Comparison of ENCODE assay signal across 8 cellular contexts in the genomic region with DNA sequence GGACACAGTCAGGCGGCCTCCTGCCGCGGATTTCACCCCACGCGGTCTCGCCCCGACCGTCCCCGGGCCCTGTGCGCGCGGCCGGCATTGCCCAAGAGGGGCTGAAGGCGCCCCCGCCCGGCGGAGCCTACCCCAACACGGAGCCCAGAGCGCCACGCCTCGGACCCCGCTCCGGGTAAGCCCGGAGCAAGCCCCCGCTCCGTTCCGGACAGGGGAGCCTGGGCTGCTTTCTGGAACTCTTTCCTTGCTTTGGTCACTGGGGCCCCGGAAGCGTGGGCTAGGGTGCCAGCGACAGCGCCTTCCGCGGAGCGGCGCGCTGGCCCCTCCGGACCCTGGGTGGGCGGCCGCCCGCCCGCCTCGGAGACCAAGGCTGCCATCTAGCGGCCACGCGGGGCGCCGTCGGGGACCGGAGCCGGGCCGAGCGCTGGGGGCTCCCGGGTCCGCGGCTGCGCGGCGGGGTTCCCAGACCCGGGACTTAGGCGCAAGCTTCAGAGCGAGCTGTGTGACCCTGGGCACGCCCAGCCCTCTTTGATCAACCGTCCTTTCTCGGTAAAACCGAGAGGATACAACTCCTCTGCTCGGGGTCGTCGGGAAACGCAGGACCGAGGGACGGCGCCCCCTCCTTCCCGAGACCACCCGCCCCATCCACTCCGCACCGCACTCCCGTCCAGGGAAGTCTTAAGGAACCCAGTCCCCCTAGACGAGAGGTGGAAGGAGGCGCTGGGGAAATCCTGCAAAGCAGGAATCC. TPM values are rescaled to one million over a fixed set of nuclear protein-coding genes. Genes with fewer than 3 reads are reported as not detected.
A peak's percentile ranks its signal among the peaks of the same experiment; 100 is the strongest.
DNase-seq lines count a peak whose midpoint lies in the region; ATAC-seq, FAIRE-seq and TF ChIP-seq lines count a peak whose summit lies in the region.

No MANE protein-coding gene starts in this region.

- H3K27me3 ChIP-seq in H1 (replicated peaks in 1 of 4; ENCODE audit: control insufficient read depth in 3 of 4, extremely low read depth in 1 of 4, insufficient read depth in 3 of 4, low read length in 3 of 4) (peaks cover 6 to 43% (median 26%) of the 10 kb centered on the region in 4 experiments), thymus (ENCODE audit: control insufficient read depth, insufficient read depth) (peaks cover 61% of the 10 kb centered on the region)

- H3K79me2 ChIP-seq in H1 (ENCODE audit: control insufficient read depth in 1 of 2, insufficient read depth in 2 of 2, low read length in 2 of 2): no peaks in the 10 kb centered on the region

- no peak overlapping the region for H3K4ac ChIP-seq in H1 (replicated peaks; ENCODE audit: insufficient read length, low read depth, low read length)

- no peak overlapping the region for H2BK120ac ChIP-seq in H1 (replicated peaks; ENCODE audit: low read depth, low read length)

- no peaks in the 10 kb centered on the region for H3K4me1 Mint-ChIP-seq in natural killer cell treated with Interleukin-12 subunit alpha and Interleukin-12 subunit beta and Interleukin-15 and Interleukin-18, amount 100 ng/mL, for 72 hours (ENCODE audit: low read depth in 2 of 2)

- peak overlapping the region; percentile 37 for H4K8ac ChIP-seq in H1 (ENCODE audit: extremely low read depth, insufficient read depth, low read length)

- TF ChIP-seq EP300 in H1 (IDR thresholded peaks at IDR 0.05; ENCODE audit: borderline replicate concordance in 1 of 2, low read depth in 2 of 2, low read length in 2 of 2): no peak

- no peak overlapping the region for H3K4me3 Mint-ChIP-seq in natural killer cell treated with Interleukin-12 subunit alpha and Interleukin-12 subunit beta and Interleukin-15 and Interleukin-18, amount 100 ng/mL, for 72 hours

- 0 out of 2 replicates have a peak overlapping the region, but pooled peaks have one; percentile 34 for H2BK20ac ChIP-seq in H1 (ENCODE audit: low read length)

- POLR2A ChIA-PET in H1 (lab: Charles Lee; ENCODE audit: partially characterized antibody): interaction anchor here (1.5 kb wide), 1 partner anchor 194 kb away, joined by 3 read pairs; no protein-coding TSS in a partner anchor

- H3K23ac ChIP-seq in H1 (ENCODE audit: insufficient read length): no peak overlapping the region

- peak overlapping the region; percentile 63 for H4K91ac ChIP-seq in H1 (replicated peaks; ENCODE audit: insufficient read length, low read length)

- H3K14ac ChIP-seq in H1 (ENCODE audit: insufficient read length): no peak overlapping the region

- TF ChIP-seq POLR2A in H1 (IDR thresholded peaks at IDR 0.05; ENCODE audit: control extremely low read depth in 1 of 2, low read depth in 2 of 2, low read length in 2 of 2): no peak

- no peak overlapping the region for H2AK5ac ChIP-seq in H1 (ENCODE audit: low read depth, low read length)

- TF ChIP-seq RAD21 in H1 (IDR thresholded peaks at IDR 0.05 in 1 of 2, conservative IDR thresholded peaks at IDR 0.05 in 1 of 2; ENCODE audit: low read depth in 2 of 2, low read length in 2 of 2): peak; percentile 72 to 94

- H2BK5ac ChIP-seq in H1 (ENCODE audit: low read depth, low read length): no peak overlapping the region; the same call in 1 of the 2 replicates

- no peak overlapping the region for H3K4me3 ChIP-seq in HFF-Myc (replicated peaks; ENCODE audit: low read depth, low read length)
- H3K4me3 ChIP-seq in H1 (ENCODE audit: extremely low read depth in 1 of 4, insufficient read depth in 2 of 4, low read depth in 3 of 4, low read length in 4 of 4): peak overlapping the region; percentile 52 to 74 (median 60)
- H3K4me3 ChIP-seq in thymus (ENCODE audit: low read length): peak overlapping the region; percentile 20

- peaks cover 4% of the 10 kb centered on the region; the same call in 1 of the 2 replicates for H3K23me2 ChIP-seq in H1 (ENCODE audit: low read depth, low read length)

- peaks cover 0 to 4% of the 10 kb centered on the region in 2 experiments; a peak in 2 of 4 replicates for H3K9me3 ChIP-seq in H1 (ENCODE audit: insufficient read depth in 2 of 2, low read depth in 1 of 2, low read length in 1 of 2)
- H3K9me3 ChIP-seq in thymus (ENCODE audit: control insufficient read depth): peaks cover 2% of the 10 kb centered on the region

- peak overlapping the region; percentile 76; the same call in 1 of the 2 replicates for H2AFZ ChIP-seq in H1 (ENCODE audit: low read length)

- H2BK12ac ChIP-seq in H1 (ENCODE audit: low read depth, low read length): peak overlapping the region; percentile 63; the same call in 1 of the 2 replicates

- TF ChIP-seq CTCF in HFF-Myc (IDR thresholded peaks at IDR 0.05; ENCODE audit: low read depth, low read length, missing control alignments): peak; percentile 57
- peak; percentile 64 to 97 (median 73) for TF ChIP-seq CTCF in H1 (IDR thresholded peaks at IDR 0.05; ENCODE audit: control extremely low read depth in 1 of 3, insufficient read depth in 1 of 3, low read depth in 1 of 3, low read length in 3 of 3)

- H3K56ac ChIP-seq in H1 (replicated peaks; ENCODE audit: insufficient read length, low read depth, low read length): no peak overlapping the region

- DNase-seq in AG08396 (ENCODE audit: low spot score) (peak; percentile 78), HFF-Myc (ENCODE audit: extremely low read depth, low read depth) (no peak), H1 (ENCODE audit: low read depth in 1 of 2, low spot score in 2 of 2) (peak in 1 of 2 experiments; percentile 97)
- peak; percentile 13 to 28 for DNase-seq in activated CD4-positive, alpha-beta T cell treated with anti-CD3 and anti-CD28 coated beads, Interleukin-2, amount 50 U/mL, for 24 hours (ENCODE audit: low read depth in 1 of 2, low spot score in 1 of 2)
- no peak for DNase-seq in natural killer cell treated with Interleukin-12 subunit alpha and Interleukin-12 subunit beta and Interleukin-15 and Interleukin-18, amount 100 ng/mL, for 72 hours (ENCODE audit: low spot score)

- ATAC-seq in natural killer cell treated with Interleukin-12 subunit alpha and Interleukin-12 subunit beta and Interleukin-15 and Interleukin-18, amount 100 ng/mL, for 72 hours: peak; percentile 60 to 68
- ATAC-seq in HG03196 (IDR thresholded peaks at IDR 0.05; ENCODE audit: unreplicated experiment) (no peak), HG03097 (IDR thresholded peaks at IDR 0.05; ENCODE audit: low FRiP score, unreplicated experiment) (no peak)

- no peaks in the 10 kb centered on the region for H4K20me1 ChIP-seq in H1 (replicated peaks in 1 of 2; ENCODE audit: control insufficient read depth in 1 of 2, insufficient read depth in 2 of 2, low read length in 2 of 2)

- H3K9ac ChIP-seq in H1 (replicated peaks in 1 of 4; ENCODE audit: extremely low read depth in 1 of 4, low read depth in 3 of 4, low read length in 3 of 4): peak overlapping the region in 1 of 4 experiments; percentile 64; a peak in 1 of 7 replicates

- H3K36me3 Mint-ChIP-seq in natural killer cell treated with Interleukin-12 subunit alpha and Interleukin-12 subunit beta and Interleukin-15 and Interleukin-18, amount 100 ng/mL, for 72 hours: no peaks in the 10 kb centered on the region

- H3K9me3 Mint-ChIP-seq in natural killer cell treated with Interleukin-12 subunit alpha and Interleukin-12 subunit beta and Interleukin-15 and Interleukin-18, amount 100 ng/mL, for 72 hours: no peaks in the 10 kb centered on the region

- 3% methylated on average over 36 of the region's 79 CpGs; no CpG with 5 or more reads in 1 of the 2 experiments for WGBS in H1 (ENCODE audit: extremely low coverage in 1 of 2, insufficient coverage in 1 of 2, insufficient read length in 1 of 2, insufficient replicate concordance in 2 of 2, low coverage in 1 of 2, low lambda C conversion rate in 2 of 2, missing lambda C conversion rate in 1 of 2), 2 experiments
- WGBS in thymus: 7% methylated on average over 79 of the region's 79 CpGs

- FAIRE-seq in H1 (lab: Jason Lieb, UNC): no peak

- H3K27ac Mint-ChIP-seq in natural killer cell treated with Interleukin-12 subunit alpha and Interleukin-12 subunit beta and Interleukin-15 and Interleukin-18, amount 100 ng/mL, for 72 hours: no peak overlapping the region

- H3K27me3 Mint-ChIP-seq in natural killer cell treated with Interleukin-12 subunit alpha and Interleukin-12 subunit beta and Interleukin-15 and Interleukin-18, amount 100 ng/mL, for 72 hours: peaks cover 43 to 71% of the 10 kb centered on the region in 2 donors

- no peak overlapping the region; the same call in 1 of the 2 replicates for H2BK15ac ChIP-seq in H1 (ENCODE audit: low read length)

- H3K4me2 ChIP-seq in H1 (ENCODE audit: insufficient read depth in 1 of 2, low read depth in 2 of 2, low read length in 2 of 2): peak overlapping the region; percentile 83 to 98

- CTCF ChIA-PET in H1 (lab: Charles Lee; ENCODE audit: partially characterized antibody): interaction anchor here (0.8 to 8.1 kb wide), 30 partner anchors 8 to 827 kb away, joined by 3 to 71 read pairs (median 4); no protein-coding TSS in a partner anchor

- peak overlapping the region; percentile 41; the same call in 1 of the 2 replicates for H3K18ac ChIP-seq in H1 (ENCODE audit: extremely low read depth, low read length)

- H3K79me1 ChIP-seq in H1 (ENCODE audit: low read depth, low read length): no peaks in the 10 kb centered on the region

- H3K36me3 ChIP-seq in H1 (ENCODE audit: control insufficient read depth in 2 of 4, insufficient read depth in 4 of 4, low read length in 3 of 4): no peaks in the 10 kb centered on the region
- H3K36me3 ChIP-seq in thymus (ENCODE audit: control insufficient read depth, insufficient read depth): no peaks in the 10 kb centered on the region

- H3K27ac ChIP-seq in H1 (ENCODE audit: low read depth, low read length) (no peak overlapping the region), thymus (ENCODE audit: low read depth) (no peak overlapping the region)

- H4K5ac ChIP-seq in H1 (ENCODE audit: insufficient read length, low read depth, low read length): peak overlapping the region; percentile 63

- H3K4me1 ChIP-seq in H1 (replicated peaks in 1 of 4; ENCODE audit: control insufficient read depth in 3 of 4, insufficient read depth in 4 of 4, low read length in 3 of 4) (peaks cover 2 to 6% (median 3%) of the 10 kb centered on the region in 4 experiments; a peak in 4 of 7 replicates), thymus (ENCODE audit: control insufficient read depth, insufficient read depth, low read length) (no peaks in the 10 kb centered on the region)

RNA-seq across cellular contexts. Expression of gene RRAGC, which starts 41.4 kb away (rescaled TPM):
- total RNA-seq in H1 (2021; fragmentation: NEBNext Ultra II Directional; extraction: Animal tissue kit (Norgen Biotek cat#: 25700)): 16.5 and 18.1 TPM in 2 replicates
- polyA plus RNA-seq in H1 (2011; rRNA removed) (6.2 and 12.0 TPM in 2 replicates), thymus (28.6 TPM)
- 6.3 TPM for polyA plus RNA-seq in H1 (2011; cell fraction: cytosol; rRNA removed)
- polyA plus RNA-seq in H1 (2011; cell fraction: nucleus; rRNA removed): 1.7 TPM
- polyA plus RNA-seq in H1 (2012, experiment 1 of 2): 10.0 to 14.8 TPM (median 10.9 TPM) in 4 replicates
- 3.5 TPM for polyA plus RNA-seq in H1 (2012, experiment 2 of 2)
- polyA plus RNA-seq in H1 (2013, experiment 1 of 2): 11.7 TPM
- polyA plus RNA-seq in H1 (2013, experiment 2 of 2): 13.3 TPM
- polyA minus RNA-seq in H1 (2011; rRNA and poly(A)+ RNA removed): 5.2 and 6.1 TPM in 2 replicates
- 4.9 TPM for polyA minus RNA-seq in H1 (2011; cell fraction: cytosol; rRNA and poly(A)+ RNA removed)
- polyA minus RNA-seq in H1 (2011; cell fraction: nucleus; rRNA and poly(A)+ RNA removed): 3.2 TPM
- 10 to 100 TPM; 18.3 to 24.2 TPM for total RNA-seq in natural killer cell treated with Interleukin-12 subunit alpha and Interleukin-12 subunit beta and Interleukin-15 and Interleukin-18, amount 100 ng/mL, for 72 hours

RNA-seq across cellular contexts. Expression of gene MYCBP, which starts 55.0 kb away (rescaled TPM):
- 36.8 and 38.2 TPM in 2 replicates for total RNA-seq in H1 (2021; fragmentation: NEBNext Ultra II Directional; extraction: Animal tissue kit (Norgen Biotek cat#: 25700))
- polyA plus RNA-seq in H1 (2011; rRNA removed) (13.0 and 22.4 TPM in 2 replicates), thymus (15.6 TPM)
- 16.4 TPM for polyA plus RNA-seq in H1 (2011; cell fraction: cytosol; rRNA removed)
- 5.4 TPM for polyA plus RNA-seq in H1 (2011; cell fraction: nucleus; rRNA removed)
- polyA plus RNA-seq in H1 (2012, experiment 1 of 2): 14.2 to 19.4 TPM (median 16.0 TPM) in 4 replicates
- 7.4 TPM for polyA plus RNA-seq in H1 (2012, experiment 2 of 2)
- 40.9 TPM for polyA plus RNA-seq in H1 (2013, experiment 1 of 2)
- polyA plus RNA-seq in H1 (2013, experiment 2 of 2): 40.7 TPM
- polyA minus RNA-seq in H1 (2011; rRNA and poly(A)+ RNA removed): 13.4 and 15.4 TPM in 2 replicates
- 10.9 TPM for polyA minus RNA-seq in H1 (2011; cell fraction: cytosol; rRNA and poly(A)+ RNA removed)
- 3.5 TPM for polyA minus RNA-seq in H1 (2011; cell fraction: nucleus; rRNA and poly(A)+ RNA removed)
- total RNA-seq in natural killer cell treated with Interleukin-12 subunit alpha and Interleukin-12 subunit beta and Interleukin-15 and Interleukin-18, amount 100 ng/mL, for 72 hours: 10 to 100 TPM; 37.2 to 48.0 TPM

Comparison
In these comparisons a context has a peak if more than half of its experiments do, and no peak if none do; other contexts are left out.
1. DNase-seq: peak in AG08396 (single experiment) and activated CD4-positive, alpha-beta T cell treated with anti-CD3 and anti-CD28 coated beads, Interleukin-2, amount 50 U/mL, for 24 hours (2 of 2); none in HFF-Myc (single experiment) and natural killer cell treated with Interleukin-12 subunit alpha and Interleukin-12 subunit beta and Interleukin-15 and Interleukin-18, amount 100 ng/mL, for 72 hours (single experiment).
2. ATAC-seq: peak in natural killer cell treated with Interleukin-12 subunit alpha and Interleukin-12 subunit beta and Interleukin-15 and Interleukin-18, amount 100 ng/mL, for 72 hours (2 of 2); none in HG03196 (single experiment) and HG03097 (single experiment).